2 cellular contexts compared by ENCODE assay signal in the genomic region with DNA sequence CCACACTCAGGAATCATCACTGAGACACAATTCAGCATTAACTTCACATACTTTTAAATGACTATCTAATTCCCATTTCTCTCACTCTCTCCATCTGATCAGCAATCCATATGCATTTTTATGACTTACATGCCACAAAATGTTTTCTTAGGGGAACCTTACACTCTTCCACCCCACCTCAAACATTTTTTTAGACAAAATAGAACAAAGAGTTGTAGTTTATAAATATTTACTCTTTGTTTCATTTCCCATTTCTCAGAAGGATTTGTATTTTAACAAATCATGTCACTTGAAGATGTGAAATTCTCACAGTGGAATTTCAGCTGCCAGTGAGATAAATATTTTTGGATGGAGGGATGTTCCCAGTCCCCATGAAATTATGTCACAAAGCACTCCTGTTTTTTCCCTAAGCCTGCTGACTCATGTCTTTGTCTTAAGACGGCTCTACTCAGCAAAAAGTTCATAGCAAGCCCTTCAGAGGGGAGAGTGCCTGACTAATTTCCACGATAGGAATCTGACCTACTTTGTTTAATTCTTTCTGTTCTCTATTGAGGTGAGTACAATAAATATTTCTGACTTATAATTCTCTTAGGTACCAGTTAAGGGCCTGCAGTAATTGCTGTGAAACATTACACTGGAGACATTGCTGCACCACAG.
A peak's percentile ranks its signal among the peaks of the same experiment; 100 is the strongest.
TF ChIP-seq lines count a peak whose summit lies in the region.

No MANE protein-coding gene starts in this region.

TF ChIP-seq in IMR-90, 13 proteins besides CTCF, POLR2A, EP300 and RAD21:
- no peak for TF ChIP-seq MXI1 (IDR thresholded peaks at IDR 0.05; ENCODE audit: borderline replicate concordance, low read depth, low read length)
- no peak for TF ChIP-seq NFE2L2 (IDR thresholded peaks at IDR 0.05; ENCODE audit: low read depth, low read length)
- TF ChIP-seq, protein P1, sequence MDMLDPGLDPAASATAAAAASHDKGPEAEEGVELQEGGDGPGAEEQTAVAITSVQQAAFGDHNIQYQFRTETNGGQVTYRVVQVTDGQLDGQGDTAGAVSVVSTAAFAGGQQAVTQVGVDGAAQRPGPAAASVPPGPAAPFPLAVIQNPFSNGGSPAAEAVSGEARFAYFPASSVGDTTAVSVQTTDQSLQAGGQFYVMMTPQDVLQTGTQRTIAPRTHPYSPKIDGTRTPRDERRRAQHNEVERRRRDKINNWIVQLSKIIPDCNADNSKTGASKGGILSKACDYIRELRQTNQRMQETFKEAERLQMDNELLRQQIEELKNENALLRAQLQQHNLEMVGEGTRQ (IDR thresholded peaks at IDR 0.05; ENCODE audit: low read depth, low read length) = no peak
- no peak for TF ChIP-seq SMC3 (IDR thresholded peaks at IDR 0.05; ENCODE audit: low read depth, low read length)
- TF ChIP-seq MAFK (IDR thresholded peaks at IDR 0.05; ENCODE audit: low read depth, low read length) = 0 out of 2 replicates have a peak, but pooled peaks have one; percentile 16

TF ChIP-seq in H1, 55 proteins besides CTCF, POLR2A, EP300 and RAD21:
- TF ChIP-seq RXRA (IDR thresholded peaks at IDR 0.05; ENCODE audit: insufficient read depth, low read depth, low read length) = no peak
- TF ChIP-seq CREB1 (IDR thresholded peaks at IDR 0.05) = no peak
- peak; percentile 92 for TF ChIP-seq BACH1 (IDR thresholded peaks at IDR 0.05; ENCODE audit: low read length)
- TF ChIP-seq, protein P2, sequence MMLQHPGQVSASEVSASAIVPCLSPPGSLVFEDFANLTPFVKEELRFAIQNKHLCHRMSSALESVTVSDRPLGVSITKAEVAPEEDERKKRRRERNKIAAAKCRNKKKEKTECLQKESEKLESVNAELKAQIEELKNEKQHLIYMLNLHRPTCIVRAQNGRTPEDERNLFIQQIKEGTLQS (IDR thresholded peaks at IDR 0.05; ENCODE audit: insufficient read depth, low read depth, low read length) = no peak
- peak; percentile 57; the same call in 1 of the 2 replicates for TF ChIP-seq MAFK (IDR thresholded peaks at IDR 0.05; ENCODE audit: low read depth, low read length)
TF ChIP-seq in H1: peak in this region for 2.
